17 cellular contexts compared by ENCODE assay signal in the genomic region with DNA sequence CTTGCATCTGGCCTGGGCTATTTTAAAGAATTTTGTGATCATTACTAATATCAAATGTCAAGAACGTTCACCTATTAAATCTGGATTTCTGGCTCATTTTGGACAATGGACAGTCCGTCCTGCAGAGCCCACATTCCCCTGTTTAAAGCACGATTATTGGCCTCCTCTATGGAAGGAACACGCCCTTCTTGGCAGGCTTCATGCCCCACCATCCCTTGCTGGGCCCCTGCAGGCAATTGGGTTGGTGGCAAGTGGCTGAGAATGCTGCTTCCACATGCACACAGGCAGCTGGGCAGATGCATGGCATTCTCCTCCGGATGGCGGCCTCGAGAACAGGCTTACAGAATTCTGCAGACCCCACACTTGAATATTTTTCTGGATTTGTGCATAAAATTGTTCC.
A peak's percentile ranks its signal among the peaks of the same experiment; 100 is the strongest.
DNase-seq lines count a peak whose midpoint lies in the region; TF ChIP-seq lines count a peak whose summit lies in the region.
"Had no signal": no experiment of that assay in that cellular context is flagged by ENCODE, and none has a peak within 500 bp of the region (broad histone marks: within the 10 kb centered on the region; RNA-seq: fewer than 3 reads in every experiment).

No MANE protein-coding gene starts in this region.

- no peaks in the 10 kb centered on the region for H3K27me3 ChIP-seq in BLaER1
- H3K27me3 ChIP-seq in ascending aorta: no peaks in the 10 kb centered on the region
- H3K27me3 ChIP-seq: BE2C; BLaER1 treated with 17β-estradiol and CSF1 and Interleukin-3, amounts not matched to agents 10 nM and 100 nM had no signal

- H3K4me3 ChIP-seq in BLaER1 (no peak overlapping the region), ascending aorta (no peak overlapping the region)
- H3K4me3 ChIP-seq: BLaER1 treated with 17β-estradiol and CSF1 and Interleukin-3, amounts not matched to agents 10 nM and 100 nM had no signal

- H3K4me1 ChIP-seq in BLaER1: peaks cover 12% of the 10 kb centered on the region
- no peaks in the 10 kb centered on the region for H3K4me1 ChIP-seq in ascending aorta
- H3K4me1 ChIP-seq: BE2C, Caco-2 had no signal

- peak overlapping the region; percentile 39 for H3K4me2 ChIP-seq in BLaER1

- intact Hi-C loops in ascending aorta (cut with DNase I): no loop called here

- H3K27ac ChIP-seq in BLaER1 (no peak overlapping the region), ascending aorta (no peak overlapping the region)
- H3K27ac ChIP-seq: 22Rv1; BLaER1 treated with 17β-estradiol and CSF1 and Interleukin-3, amounts not matched to agents 10 nM and 100 nM; C4-2B had no signal

- DNase-seq in NCI-H1694 treated with DMSO at 0.1 percent for 48 hours (lab: John Stamatoyannopoulos, UW) (peak; percentile 35), NCI-H1694 (lab: John Stamatoyannopoulos, UW) (no peak), RPMI8226 (peak; percentile 8), 8988T (no peak), ascending aorta (ENCODE audit: low spot score in 2 of 2) (no peak)
- DNase-seq: ACHN; BE2C; Caco-2; Calu3; CD4-positive, alpha-beta T cell; CD8-positive, alpha-beta T cell; DMS79 treated with DMSO at 0.1 percent for 48 hours; GF-D8 had no signal

- TF ChIP-seq CTCF in ascending aorta (IDR thresholded peaks at IDR 0.05): no peak

- H3K9me3 ChIP-seq in BLaER1 (no peaks in the 10 kb centered on the region), ascending aorta (no peaks in the 10 kb centered on the region)
- H3K9me3 ChIP-seq: BE2C; BLaER1 treated with 17β-estradiol and CSF1 and Interleukin-3, amounts not matched to agents 10 nM and 100 nM; Caco-2 had no signal

- H3K9ac ChIP-seq in BLaER1: no peak overlapping the region
- H3K9ac ChIP-seq: BLaER1 treated with 17β-estradiol and CSF1 and Interleukin-3, amounts not matched to agents 10 nM and 100 nM had no signal

- H4K20me1 ChIP-seq in BLaER1: no peaks in the 10 kb centered on the region
- H4K20me1 ChIP-seq: BLaER1 treated with 17β-estradiol and CSF1 and Interleukin-3, amounts not matched to agents 10 nM and 100 nM had no signal

- H3K36me3 ChIP-seq in BLaER1: no peaks in the 10 kb centered on the region
- no peaks in the 10 kb centered on the region for H3K36me3 ChIP-seq in ascending aorta
- H3K36me3 ChIP-seq: BE2C; BLaER1 treated with 17β-estradiol and CSF1 and Interleukin-3, amounts not matched to agents 10 nM and 100 nM had no signal

Comparison
In these comparisons a context has a peak if more than half of its experiments do, and no peak if none do; other contexts are left out.
1. DNase-seq: peak in NCI-H1694 treated with DMSO at 0.1 percent for 48 hours (single experiment) and RPMI8226 (single experiment); none in NCI-H1694 (single experiment), 8988T (single experiment) and ascending aorta (0 of 2).